16 cellular contexts compared by ENCODE assay signal in the genomic region with DNA sequence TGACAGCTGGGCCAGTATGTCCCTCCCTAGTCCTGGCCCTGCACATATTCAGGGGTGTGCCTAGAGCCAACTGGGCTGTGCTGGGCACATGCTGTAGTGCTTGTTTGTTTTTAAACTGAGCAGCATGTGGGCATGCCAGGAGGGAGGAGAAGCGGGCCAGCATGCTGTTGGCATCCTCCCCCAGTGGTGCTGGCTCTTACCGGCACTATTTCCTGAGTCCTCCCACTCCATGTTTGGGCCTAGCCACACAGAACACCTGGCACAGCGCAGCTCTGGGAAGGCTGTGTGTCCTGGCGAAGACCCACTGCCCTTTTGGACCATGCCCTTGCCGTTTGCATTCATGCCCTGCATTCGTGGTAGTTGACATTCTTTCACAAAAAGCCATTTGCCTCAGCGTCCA. TPM values are rescaled to one million over a fixed set of nuclear protein-coding genes. Genes with fewer than 3 reads are reported as not detected.
DNase-seq lines count a peak whose midpoint lies in the region; ATAC-seq, FAIRE-seq and TF ChIP-seq lines count a peak whose summit lies in the region.
"Had no signal": no experiment of that assay in that cellular context is flagged by ENCODE, and none has a peak within 500 bp of the region (broad histone marks: within the 10 kb centered on the region; RNA-seq: fewer than 3 reads in every experiment).

No MANE protein-coding gene starts in this region.

- H3K79me1 ChIP-seq in H1 (ENCODE audit: low read depth, low read length), result peaks cover 5% of the 10 kb centered on the region
- H3K79me1 ChIP-seq in neuronal stem cell (ENCODE audit: low read depth, low read length), result peaks cover 23% of the 10 kb centered on the region

- H4K5ac ChIP-seq in H1 (ENCODE audit: insufficient read length, low read depth, low read length), result no peak overlapping the region

- intact Hi-C loops in transverse colon (cut with DNase I; ENCODE audit: low total_unique reads), result no loop called here

- peaks cover 0 to 1% of the 10 kb centered on the region in 2 experiments for H3K9me3 ChIP-seq in CD4-positive, CD25-positive, alpha-beta regulatory T cell (ENCODE audit: control insufficient read depth in 2 of 2, low read length in 2 of 2)
- H3K9me3 ChIP-seq in H1 (ENCODE audit: insufficient read depth in 2 of 2, low read depth in 1 of 2, low read length in 1 of 2) (no peaks in the 10 kb centered on the region; a peak in 1 of 4 replicates), neuronal stem cell (replicated peaks in 1 of 2; ENCODE audit: control insufficient read depth in 2 of 2, insufficient read depth in 1 of 2, low read depth in 1 of 2, low read length in 2 of 2) (peaks cover 1 to 12% of the 10 kb centered on the region in 2 donors), transverse colon (no peaks in the 10 kb centered on the region)
- H3K9me3 ChIP-seq: breast epithelium, Caco-2, upper lobe of left lung had no signal

- H3K4me2 ChIP-seq in H1 (ENCODE audit: insufficient read depth in 1 of 2, low read depth in 2 of 2, low read length in 2 of 2), result no peak overlapping the region
- H3K4me2 ChIP-seq in neuronal stem cell (ENCODE audit: insufficient read depth, low read length, poor library complexity, severe bottlenecking), result no peak overlapping the region

- no peak for TF ChIP-seq RAD21 in H1 (IDR thresholded peaks at IDR 0.05 in 1 of 2, conservative IDR thresholded peaks at IDR 0.05 in 1 of 2; ENCODE audit: low read depth in 2 of 2, low read length in 2 of 2)

- no peak overlapping the region for H4K91ac ChIP-seq in H1 (replicated peaks; ENCODE audit: insufficient read length, low read length)
- H4K91ac ChIP-seq in neuronal stem cell (ENCODE audit: low read depth, low read length, poor library complexity), result no peak overlapping the region

- no peak overlapping the region for H2AK5ac ChIP-seq in H1 (ENCODE audit: low read depth, low read length)
- no peak overlapping the region for H2AK5ac ChIP-seq in neuronal stem cell (ENCODE audit: low read depth, low read length)

- peak overlapping the region; percentile 31 for H3K27ac ChIP-seq in CD4-positive, CD25-positive, alpha-beta regulatory T cell (ENCODE audit: insufficient read depth, low read length, poor library complexity, severe bottlenecking)
- H3K27ac ChIP-seq in H1 (ENCODE audit: low read depth, low read length) (no peak overlapping the region), neuronal stem cell (replicated peaks; ENCODE audit: low read length) (no peak overlapping the region), transverse colon (no peak overlapping the region)
- H3K27ac ChIP-seq: breast epithelium, upper lobe of left lung had no signal

- peaks cover 63% of the 10 kb centered on the region for H3K36me3 Mint-ChIP-seq in CD4-positive, CD25-positive, alpha-beta regulatory T cell
- H3K36me3 Mint-ChIP-seq in activated CD4-positive, alpha-beta T cell treated with anti-CD3 and anti-CD28 coated beads, Interleukin-2, amount 10 ng/mL, durations not matched to agents 7 days and 5 days (ENCODE audit: low read depth), result peaks cover 85% of the 10 kb centered on the region

- TF ChIP-seq POLR2A in H1 (IDR thresholded peaks at IDR 0.05; ENCODE audit: control extremely low read depth in 1 of 2, low read depth in 2 of 2, low read length in 2 of 2) (no peak), transverse colon (IDR thresholded peaks at IDR 0.05) (no peak)

- no peak for ATAC-seq in CD4-positive, CD25-positive, alpha-beta regulatory T cell (ENCODE audit: low read depth in 2 of 2)

- no peak for FAIRE-seq in H1 (lab: Jason Lieb, UNC)

- H3K56ac ChIP-seq in H1 (replicated peaks; ENCODE audit: insufficient read length, low read depth, low read length), result no peak overlapping the region

- peak overlapping the region; percentile 18 for H3K4me3 ChIP-seq in CD4-positive, CD25-positive, alpha-beta regulatory T cell (ENCODE audit: low read depth, low read length)
- H3K4me3 ChIP-seq in H1 (ENCODE audit: extremely low read depth in 1 of 4, insufficient read depth in 2 of 4, low read depth in 3 of 4, low read length in 4 of 4) (no peak overlapping the region), neuronal stem cell (ENCODE audit: low read length in 2 of 2) (peak overlapping the region in 1 of 2 donors; percentile 61), transverse colon (no peak overlapping the region)
- H3K4me3 ChIP-seq: breast epithelium, lung, upper lobe of left lung had no signal

- H3K4ac ChIP-seq in H1 (replicated peaks; ENCODE audit: insufficient read length, low read depth, low read length), result no peak overlapping the region
- no peak overlapping the region for H3K4ac ChIP-seq in neuronal stem cell (ENCODE audit: low read length)

- no peak for TF ChIP-seq EP300 in H1 (IDR thresholded peaks at IDR 0.05; ENCODE audit: borderline replicate concordance in 1 of 2, low read depth in 2 of 2, low read length in 2 of 2)
- TF ChIP-seq EP300 in transverse colon (IDR thresholded peaks at IDR 0.05; ENCODE audit: low read depth), result no peak

- H3K4me3 Mint-ChIP-seq in CD4-positive, CD25-positive, alpha-beta regulatory T cell, result peak overlapping the region; percentile 76 to 87 (median 80)
- H3K4me3 Mint-ChIP-seq in activated CD4-positive, alpha-beta T cell treated with anti-CD3 and anti-CD28 coated beads, Interleukin-2, amount 10 ng/mL, durations not matched to agents 7 days and 5 days, result no peak overlapping the region

- no peaks in the 10 kb centered on the region for H3K23me2 ChIP-seq in H1 (ENCODE audit: low read depth, low read length)

- peaks cover 79% of the 10 kb centered on the region for H3K36me3 ChIP-seq in CD4-positive, CD25-positive, alpha-beta regulatory T cell (ENCODE audit: control insufficient read depth, insufficient read depth, low read length)
- H3K36me3 ChIP-seq in H1 (ENCODE audit: control insufficient read depth in 2 of 4, insufficient read depth in 4 of 4, low read length in 3 of 4) (peaks cover 54 to 97% (median 82%) of the 10 kb centered on the region in 4 experiments), neuronal stem cell (replicated peaks in 1 of 2; ENCODE audit: control insufficient read depth in 2 of 2, insufficient read depth in 2 of 2, low read length in 2 of 2) (peaks cover 76 to 100% of the 10 kb centered on the region in 2 donors), transverse colon (peaks cover 0 to 94% (median 29%) of the 10 kb centered on the region in 4 donors)

- H3K18ac ChIP-seq in H1 (ENCODE audit: extremely low read depth, low read length), result no peak overlapping the region
- no peak overlapping the region for H3K18ac ChIP-seq in neuronal stem cell (ENCODE audit: low read length)

- no peak overlapping the region for H3K9ac ChIP-seq in H1 (replicated peaks in 1 of 4; ENCODE audit: extremely low read depth in 1 of 4, low read depth in 3 of 4, low read length in 3 of 4)
- peak overlapping the region; percentile 12 for H3K9ac ChIP-seq in neuronal stem cell (ENCODE audit: low read depth, low read length, poor library complexity)

- H3K23ac ChIP-seq in H1 (ENCODE audit: insufficient read length) (no peak overlapping the region), neuronal stem cell (ENCODE audit: low read depth, low read length, poor library complexity) (peak overlapping the region; percentile 75)

- H2BK20ac ChIP-seq in H1 (ENCODE audit: low read length), result no peak overlapping the region

- H3K4me1 ChIP-seq in CD4-positive, CD25-positive, alpha-beta regulatory T cell (ENCODE audit: control insufficient read depth, insufficient read depth, low read length, poor library complexity, severe bottlenecking), result peaks cover 54% of the 10 kb centered on the region
- H3K4me1 ChIP-seq in H1 (replicated peaks in 1 of 4; ENCODE audit: control insufficient read depth in 3 of 4, insufficient read depth in 4 of 4, low read length in 3 of 4), result no peaks in the 10 kb centered on the region
- no peaks in the 10 kb centered on the region for H3K4me1 ChIP-seq in neuronal stem cell (ENCODE audit: control insufficient read depth in 2 of 2, insufficient read depth in 1 of 2, low read depth in 1 of 2, low read length in 2 of 2)
- no peaks in the 10 kb centered on the region for H3K4me1 ChIP-seq in transverse colon
- H3K4me1 ChIP-seq: breast epithelium, Caco-2, upper lobe of left lung had no signal

- peak in 1 of 3 donors; percentile 28 for DNase-seq in CD4-positive, CD25-positive, alpha-beta regulatory T cell
- DNase-seq in H1 (ENCODE audit: low read depth in 1 of 2, low spot score in 2 of 2) (no peak), neuronal stem cell (ENCODE audit: low spot score) (no peak), transverse colon (no peak), activated T-cell treated with anti-CD3 and anti-CD28 coated beads for 4 hours (no peak)
- DNase-seq in activated CD4-positive, alpha-beta T cell treated with anti-CD3 and anti-CD28 coated beads, Interleukin-2, amount 10 ng/mL, durations not matched to agents 7 days and 5 days, result no peak
- DNase-seq: activated CD4-positive, alpha-beta T cell treated with anti-CD3 and anti-CD28 coated beads, Interleukin-2, amount 50 U/mL, for 4 hours; activated gamma-delta T cell treated with Interleukin-2 at 50 U/mL for 16 hours; Caco-2; NCI-H1694 treated with DMSO at 0.1 percent for 48 hours; NCI-H774; T1000; upper lobe of left lung had no signal

- POLR2A ChIA-PET in H1 (lab: Charles Lee; ENCODE audit: partially characterized antibody), result interaction anchor here (0.8 to 29.4 kb wide), 5 partner anchors 9 to 37 kb away, joined by 3 to 598 read pairs (median 4); partner anchors contain the start of genes RANBP1 and TRMT2A
- POLR2A ChIA-PET in activated CD4-positive, alpha-beta T cell treated with anti-CD3 and anti-CD28 coated beads, Interleukin-2, amount 10 ng/mL, durations not matched to agents 7 days and 5 days (lab: Charles Lee), result no interaction called here

- no peak overlapping the region for H2BK15ac ChIP-seq in H1 (ENCODE audit: low read length)
- no peak overlapping the region for H2BK15ac ChIP-seq in neuronal stem cell (ENCODE audit: low read length)

- H2AFZ ChIP-seq in H1 (ENCODE audit: low read length) (no peak overlapping the region), neuronal stem cell (ENCODE audit: low read length) (no peak overlapping the region)

- H2BK12ac ChIP-seq in H1 (ENCODE audit: low read depth, low read length) (0 out of 2 replicates have a peak overlapping the region, but pooled peaks have one; percentile 17), neuronal stem cell (ENCODE audit: low read length) (no peak overlapping the region)

- CTCF ChIA-PET in H1 (lab: Charles Lee; ENCODE audit: partially characterized antibody), result interaction anchor here (1.1 to 2.8 kb wide), 6 partner anchors 13 to 123 kb away, joined by 3 to 16 read pairs (median 6); partner anchors contain the start of gene RANBP1
- CTCF ChIA-PET in activated CD4-positive, alpha-beta T cell treated with anti-CD3 and anti-CD28 coated beads, Interleukin-2, amount 10 ng/mL, durations not matched to agents 7 days and 5 days (lab: Charles Lee), result interaction anchor here (0.6 to 0.7 kb wide), 2 partner anchors 14 to 1253 kb away, joined by 3 to 4 read pairs; no protein-coding TSS in a partner anchor

- H3K27me3 Mint-ChIP-seq in CD4-positive, CD25-positive, alpha-beta regulatory T cell, result no peaks in the 10 kb centered on the region
- no peaks in the 10 kb centered on the region for H3K27me3 Mint-ChIP-seq in activated CD4-positive, alpha-beta T cell treated with anti-CD3 and anti-CD28 coated beads, Interleukin-2, amount 10 ng/mL, durations not matched to agents 7 days and 5 days

- H3K27me3 ChIP-seq in CD4-positive, CD25-positive, alpha-beta regulatory T cell (ENCODE audit: control insufficient read depth, insufficient read depth, low read length), result no peaks in the 10 kb centered on the region
- H3K27me3 ChIP-seq in H1 (replicated peaks in 1 of 4; ENCODE audit: control insufficient read depth in 3 of 4, extremely low read depth in 1 of 4, insufficient read depth in 3 of 4, low read length in 3 of 4) (no peaks in the 10 kb centered on the region), neuronal stem cell (ENCODE audit: control insufficient read depth in 3 of 3, insufficient read depth in 3 of 3, low read depth in 1 of 3, low read length in 3 of 3) (no peaks in the 10 kb centered on the region), transverse colon (no peaks in the 10 kb centered on the region)
- H3K27me3 ChIP-seq: breast epithelium, upper lobe of left lung had no signal

- H4K20me1 ChIP-seq in H1 (replicated peaks in 1 of 2; ENCODE audit: control insufficient read depth in 1 of 2, insufficient read depth in 2 of 2, low read length in 2 of 2), result peaks cover 13 to 28% of the 10 kb centered on the region in 2 experiments

- H4K8ac ChIP-seq in H1 (ENCODE audit: extremely low read depth, insufficient read depth, low read length) (no peak overlapping the region), neuronal stem cell (ENCODE audit: low read depth, low read length) (no peak overlapping the region)

- peaks cover 0 to 1% (median 0%) of the 10 kb centered on the region in 7 donors for H3K9me3 Mint-ChIP-seq in CD4-positive, CD25-positive, alpha-beta regulatory T cell
- H3K9me3 Mint-ChIP-seq in activated CD4-positive, alpha-beta T cell treated with anti-CD3 and anti-CD28 coated beads, Interleukin-2, amount 10 ng/mL, durations not matched to agents 7 days and 5 days, result no peaks in the 10 kb centered on the region

- H2BK120ac ChIP-seq in H1 (replicated peaks; ENCODE audit: low read depth, low read length) (no peak overlapping the region), neuronal stem cell (ENCODE audit: low read depth, low read length) (no peak overlapping the region)

- H3K79me2 ChIP-seq in H1 (ENCODE audit: control insufficient read depth in 1 of 2, insufficient read depth in 2 of 2, low read length in 2 of 2), result peaks cover 0 to 20% of the 10 kb centered on the region in 2 experiments; a peak in 2 of 4 replicates

- in situ Hi-C loops in transverse colon (cut with MboI; ENCODE audit: low pct_ligation_motif_present in 1 of 4, low pct_unique_long_range_greater_than_20kb in 1 of 4, low sequenced_read_pairs in 3 of 4), result no loop called here

- peaks cover 26 to 75% (median 56%) of the 10 kb centered on the region in 4 donors for H3K4me1 Mint-ChIP-seq in CD4-positive, CD25-positive, alpha-beta regulatory T cell
- H3K4me1 Mint-ChIP-seq in activated CD4-positive, alpha-beta T cell treated with anti-CD3 and anti-CD28 coated beads, Interleukin-2, amount 10 ng/mL, durations not matched to agents 7 days and 5 days, result peaks cover 27% of the 10 kb centered on the region

- peak overlapping the region in 2 of 3 donors; percentile 80 to 96 for H3K27ac Mint-ChIP-seq in CD4-positive, CD25-positive, alpha-beta regulatory T cell
- H3K27ac Mint-ChIP-seq in activated CD4-positive, alpha-beta T cell treated with anti-CD3 and anti-CD28 coated beads, Interleukin-2, amount 10 ng/mL, durations not matched to agents 7 days and 5 days, result no peak overlapping the region

- H3K14ac ChIP-seq in H1 (ENCODE audit: insufficient read length), result no peak overlapping the region
- H3K14ac ChIP-seq in neuronal stem cell (ENCODE audit: low read length), result no peak overlapping the region

- 89% methylated on average over 7 of the region's 7 CpGs; no CpG with 5 or more reads in 1 of the 2 experiments for WGBS in H1 (ENCODE audit: extremely low coverage in 1 of 2, insufficient coverage in 1 of 2, insufficient read length in 1 of 2, insufficient replicate concordance in 2 of 2, low coverage in 1 of 2, low lambda C conversion rate in 2 of 2, missing lambda C conversion rate in 1 of 2), 2 experiments
- WGBS in neuronal stem cell (ENCODE audit: extremely low coverage in 2 of 2, insufficient read length in 2 of 2, insufficient replicate concordance in 1 of 2), 2 donors, result no CpG with 5 or more reads among the region's 7 CpGs
- WGBS in transverse colon (ENCODE audit: low coverage in 1 of 2), 2 donors, result 93% methylated on average over 6 of the region's 7 CpGs; no CpG with 5 or more reads in 1 of the 2 donors

- no peak overlapping the region for H2BK5ac ChIP-seq in H1 (ENCODE audit: low read depth, low read length)
- H2BK5ac ChIP-seq in neuronal stem cell (ENCODE audit: low read length), result no peak overlapping the region

- no peak for TF ChIP-seq CTCF in H1 (IDR thresholded peaks at IDR 0.05; ENCODE audit: control extremely low read depth in 1 of 3, insufficient read depth in 1 of 3, low read depth in 1 of 3, low read length in 3 of 3)
- no peak for TF ChIP-seq CTCF in transverse colon (IDR thresholded peaks at IDR 0.05)

RNA-seq across cellular contexts. Expression of gene DGCR8, which starts 13.4 kb away (rescaled TPM):
- total RNA-seq in CD4-positive, CD25-positive, alpha-beta regulatory T cell, result 41.1 TPM
- polyA plus RNA-seq in CD4-positive, CD25-positive, alpha-beta regulatory T cell, result 1 to 10 TPM; 2.7 to 6.6 (median 4.5) TPM
- total RNA-seq in H1 (2021; fragmentation: NEBNext Ultra II Directional; extraction: Animal tissue kit (Norgen Biotek cat#: 25700)), result 42.3 and 43.7 TPM in 2 replicates
- 23.7 and 42.5 TPM in 2 replicates for polyA plus RNA-seq in H1 (2011; rRNA removed)
- 36.9 TPM for polyA plus RNA-seq in H1 (2011; cell fraction: cytosol; rRNA removed)
- polyA plus RNA-seq in H1 (2011; cell fraction: nucleus; rRNA removed), result 172 TPM
- 33.0 to 43.7 TPM (median 38.6 TPM) in 4 replicates for polyA plus RNA-seq in H1 (2012, experiment 1 of 2)
- polyA plus RNA-seq in H1 (2012, experiment 2 of 2), result 12.7 TPM
- 26.6 TPM for polyA plus RNA-seq in H1 (2013, experiment 1 of 2)
- 22.8 TPM for polyA plus RNA-seq in H1 (2013, experiment 2 of 2)
- polyA minus RNA-seq in H1 (2011; rRNA and poly(A)+ RNA removed), result 31.8 and 33.0 TPM in 2 replicates
- 26.9 TPM for polyA minus RNA-seq in H1 (2011; cell fraction: cytosol; rRNA and poly(A)+ RNA removed)
- 60.0 TPM for polyA minus RNA-seq in H1 (2011; cell fraction: nucleus; rRNA and poly(A)+ RNA removed)
- polyA plus RNA-seq in neuronal stem cell (2013, experiment 1 of 2), result 16.3 TPM
- 16.3 TPM for polyA plus RNA-seq in neuronal stem cell (2013, experiment 2 of 2)
- 100 to 1,000 TPM in 1 of 4 donors, 10 to 100 TPM in 3; 34.3 to 182 (median 64.7) TPM for total RNA-seq in transverse colon
- 10 to 100 TPM; 51.2 to 54.5 TPM for total RNA-seq in activated CD4-positive, alpha-beta T cell treated with anti-CD3 and anti-CD28 coated beads, Interleukin-2, amount 10 ng/mL, durations not matched to agents 7 days and 5 days

RNA-seq across cellular contexts. Expression of gene RANBP1, which starts 22.5 kb away (rescaled TPM):
- 67.2 TPM for total RNA-seq in CD4-positive, CD25-positive, alpha-beta regulatory T cell
- polyA plus RNA-seq in CD4-positive, CD25-positive, alpha-beta regulatory T cell, result 10 to 100 TPM; 80.7 to 93.9 (median 90.2) TPM
- 484 and 495 TPM in 2 replicates for total RNA-seq in H1 (2021; fragmentation: NEBNext Ultra II Directional; extraction: Animal tissue kit (Norgen Biotek cat#: 25700))
- 343 and 465 TPM in 2 replicates for polyA plus RNA-seq in H1 (2011; rRNA removed)
- 587 TPM for polyA plus RNA-seq in H1 (2011; cell fraction: cytosol; rRNA removed)
- polyA plus RNA-seq in H1 (2011; cell fraction: nucleus; rRNA removed), result 423 TPM
- 421 to 441 TPM (median 430 TPM) in 4 replicates for polyA plus RNA-seq in H1 (2012, experiment 1 of 2)
- 333 TPM for polyA plus RNA-seq in H1 (2012, experiment 2 of 2)
- polyA plus RNA-seq in H1 (2013, experiment 1 of 2), result 541 TPM
- 525 TPM for polyA plus RNA-seq in H1 (2013, experiment 2 of 2)
- polyA minus RNA-seq in H1 (2011; rRNA and poly(A)+ RNA removed), result 220 and 269 TPM in 2 replicates
- 274 TPM for polyA minus RNA-seq in H1 (2011; cell fraction: cytosol; rRNA and poly(A)+ RNA removed)
- 169 TPM for polyA minus RNA-seq in H1 (2011; cell fraction: nucleus; rRNA and poly(A)+ RNA removed)
- 496 TPM for polyA plus RNA-seq in neuronal stem cell (2013, experiment 1 of 2)
- 494 TPM for polyA plus RNA-seq in neuronal stem cell (2013, experiment 2 of 2)
- 100 to 1,000 TPM in 3 of 4 donors, 10 to 100 TPM in 1; 45.6 to 128 (median 106) TPM for total RNA-seq in transverse colon
- 100 to 1,000 TPM; 229 to 234 TPM for total RNA-seq in activated CD4-positive, alpha-beta T cell treated with anti-CD3 and anti-CD28 coated beads, Interleukin-2, amount 10 ng/mL, durations not matched to agents 7 days and 5 days

RNA-seq across cellular contexts. Expression of gene TRMT2A, which starts 23.6 kb away (rescaled TPM):
- 75.2 TPM for total RNA-seq in CD4-positive, CD25-positive, alpha-beta regulatory T cell
- polyA plus RNA-seq in CD4-positive, CD25-positive, alpha-beta regulatory T cell, result 10 to 100 TPM; 24.5 to 30.2 (median 28.1) TPM
- total RNA-seq in H1 (2021; fragmentation: NEBNext Ultra II Directional; extraction: Animal tissue kit (Norgen Biotek cat#: 25700)), result 44.9 and 47.9 TPM in 2 replicates
- 50.3 and 73.2 TPM in 2 replicates for polyA plus RNA-seq in H1 (2011; rRNA removed)
- polyA plus RNA-seq in H1 (2011; cell fraction: cytosol; rRNA removed), result 65.7 TPM
- 307 TPM for polyA plus RNA-seq in H1 (2011; cell fraction: nucleus; rRNA removed)
- polyA plus RNA-seq in H1 (2012, experiment 1 of 2), result 45.4 to 62.4 TPM (median 53.1 TPM) in 4 replicates
- 32.7 TPM for polyA plus RNA-seq in H1 (2012, experiment 2 of 2)
- polyA plus RNA-seq in H1 (2013, experiment 1 of 2), result 36.2 TPM
- 32.7 TPM for polyA plus RNA-seq in H1 (2013, experiment 2 of 2)
- 23.1 and 26.5 TPM in 2 replicates for polyA minus RNA-seq in H1 (2011; rRNA and poly(A)+ RNA removed)
- polyA minus RNA-seq in H1 (2011; cell fraction: cytosol; rRNA and poly(A)+ RNA removed), result 46.8 TPM
- polyA minus RNA-seq in H1 (2011; cell fraction: nucleus; rRNA and poly(A)+ RNA removed), result 94.9 TPM
- 21.2 TPM for polyA plus RNA-seq in neuronal stem cell (2013, experiment 1 of 2)
- 21.9 TPM for polyA plus RNA-seq in neuronal stem cell (2013, experiment 2 of 2)
- 10 to 100 TPM; 38.6 to 77.4 (median 46.5) TPM for total RNA-seq in transverse colon
- 10 to 100 TPM; 85.5 to 91.4 TPM for total RNA-seq in activated CD4-positive, alpha-beta T cell treated with anti-CD3 and anti-CD28 coated beads, Interleukin-2, amount 10 ng/mL, durations not matched to agents 7 days and 5 days

RNA-seq across cellular contexts. Expression of gene ZDHHC8, which starts 38.2 kb away (rescaled TPM):
- total RNA-seq in CD4-positive, CD25-positive, alpha-beta regulatory T cell, result 76.7 TPM
- polyA plus RNA-seq in CD4-positive, CD25-positive, alpha-beta regulatory T cell, result 1 to 10 TPM; 1.2 to 4.3 (median 1.6) TPM
- total RNA-seq in H1 (2021; fragmentation: NEBNext Ultra II Directional; extraction: Animal tissue kit (Norgen Biotek cat#: 25700)), result 64.0 and 65.6 TPM in 2 replicates
- polyA plus RNA-seq in H1 (2011; rRNA removed), result 18.6 and 44.4 TPM in 2 replicates
- 21.0 TPM for polyA plus RNA-seq in H1 (2011; cell fraction: cytosol; rRNA removed)
- polyA plus RNA-seq in H1 (2011; cell fraction: nucleus; rRNA removed), result 143 TPM
- polyA plus RNA-seq in H1 (2012, experiment 1 of 2), result 17.5 to 48.9 TPM (median 42.8 TPM) in 4 replicates
- 14.6 TPM for polyA plus RNA-seq in H1 (2012, experiment 2 of 2)
- 55.6 TPM for polyA plus RNA-seq in H1 (2013, experiment 1 of 2)
- 52.7 TPM for polyA plus RNA-seq in H1 (2013, experiment 2 of 2)
- polyA minus RNA-seq in H1 (2011; rRNA and poly(A)+ RNA removed), result 8.0 and 13.3 TPM in 2 replicates
- 22.4 TPM for polyA minus RNA-seq in H1 (2011; cell fraction: cytosol; rRNA and poly(A)+ RNA removed)
- polyA minus RNA-seq in H1 (2011; cell fraction: nucleus; rRNA and poly(A)+ RNA removed), result 26.6 TPM
- polyA plus RNA-seq in neuronal stem cell (2013, experiment 1 of 2), result 44.3 TPM
- 42.8 TPM for polyA plus RNA-seq in neuronal stem cell (2013, experiment 2 of 2)
- total RNA-seq in transverse colon, result 10 to 100 TPM; 14.7 to 56.5 (median 17.1) TPM
- 10 to 100 TPM; 57.9 to 58.9 TPM for total RNA-seq in activated CD4-positive, alpha-beta T cell treated with anti-CD3 and anti-CD28 coated beads, Interleukin-2, amount 10 ng/mL, durations not matched to agents 7 days and 5 days

RNA-seq across cellular contexts. Expression of gene CCDC188, which starts 57.4 kb away (rescaled TPM):
- 0.44 TPM for total RNA-seq in CD4-positive, CD25-positive, alpha-beta regulatory T cell
- not detected for polyA plus RNA-seq in CD4-positive, CD25-positive, alpha-beta regulatory T cell
- total RNA-seq in H1 (2021; fragmentation: NEBNext Ultra II Directional; extraction: Animal tissue kit (Norgen Biotek cat#: 25700)), result not detected in 2 replicates
- polyA plus RNA-seq in H1 (2011; rRNA removed), result not detected in 2 replicates
- not detected for polyA plus RNA-seq in H1 (2011; cell fraction: cytosol; rRNA removed)
- polyA plus RNA-seq in H1 (2011; cell fraction: nucleus; rRNA removed), result not detected
- 0.22 TPM in 1 of 4 replicates, not detected in the others for polyA plus RNA-seq in H1 (2012, experiment 1 of 2)
- not detected for polyA plus RNA-seq in H1 (2012, experiment 2 of 2)
- polyA plus RNA-seq in H1 (2013, experiment 1 of 2), result not detected
- polyA plus RNA-seq in H1 (2013, experiment 2 of 2), result not detected
- not detected in 2 replicates for polyA minus RNA-seq in H1 (2011; rRNA and poly(A)+ RNA removed)
- polyA minus RNA-seq in H1 (2011; cell fraction: cytosol; rRNA and poly(A)+ RNA removed), result not detected
- polyA minus RNA-seq in H1 (2011; cell fraction: nucleus; rRNA and poly(A)+ RNA removed), result not detected
- not detected for polyA plus RNA-seq in neuronal stem cell (2013, experiment 1 of 2)
- not detected for polyA plus RNA-seq in neuronal stem cell (2013, experiment 2 of 2)
- total RNA-seq in transverse colon, result under 1 TPM in 1 of 4 donors, not detected in 3; 0.41 TPM
- under 1 TPM; 0.12 to 0.23 TPM for total RNA-seq in activated CD4-positive, alpha-beta T cell treated with anti-CD3 and anti-CD28 coated beads, Interleukin-2, amount 10 ng/mL, durations not matched to agents 7 days and 5 days
- total RNA-seq: Caco-2, H4 had no signal
